In the genomic region with DNA sequence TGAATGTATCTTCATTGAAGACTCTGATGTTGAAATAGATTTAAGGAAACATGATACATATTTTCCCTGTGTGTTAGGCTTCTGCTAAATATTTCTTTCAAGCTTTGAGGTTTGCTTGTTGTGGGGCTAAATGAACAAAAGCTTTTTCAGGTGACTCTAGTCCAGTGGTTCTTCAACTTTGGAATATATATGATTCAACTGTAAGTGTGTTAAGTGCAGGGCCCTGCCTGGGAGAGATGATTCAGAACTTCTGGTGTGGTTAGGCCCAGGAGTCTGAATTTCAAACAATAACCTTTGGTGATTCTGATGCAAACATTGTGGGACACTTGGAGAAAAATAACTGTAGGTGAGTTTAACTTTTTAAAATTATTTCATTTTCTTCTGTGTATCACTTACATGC, we compare ENCODE assay signal across 1 cellular context.
TF ChIP-seq lines count a peak whose summit lies in the region.

No MANE protein-coding gene starts in this region.

TF ChIP-seq in GM23338, 12 proteins besides CTCF, POLR2A, EP300 and RAD21 (continued from another document):
- TF ChIP-seq, protein P1, sequence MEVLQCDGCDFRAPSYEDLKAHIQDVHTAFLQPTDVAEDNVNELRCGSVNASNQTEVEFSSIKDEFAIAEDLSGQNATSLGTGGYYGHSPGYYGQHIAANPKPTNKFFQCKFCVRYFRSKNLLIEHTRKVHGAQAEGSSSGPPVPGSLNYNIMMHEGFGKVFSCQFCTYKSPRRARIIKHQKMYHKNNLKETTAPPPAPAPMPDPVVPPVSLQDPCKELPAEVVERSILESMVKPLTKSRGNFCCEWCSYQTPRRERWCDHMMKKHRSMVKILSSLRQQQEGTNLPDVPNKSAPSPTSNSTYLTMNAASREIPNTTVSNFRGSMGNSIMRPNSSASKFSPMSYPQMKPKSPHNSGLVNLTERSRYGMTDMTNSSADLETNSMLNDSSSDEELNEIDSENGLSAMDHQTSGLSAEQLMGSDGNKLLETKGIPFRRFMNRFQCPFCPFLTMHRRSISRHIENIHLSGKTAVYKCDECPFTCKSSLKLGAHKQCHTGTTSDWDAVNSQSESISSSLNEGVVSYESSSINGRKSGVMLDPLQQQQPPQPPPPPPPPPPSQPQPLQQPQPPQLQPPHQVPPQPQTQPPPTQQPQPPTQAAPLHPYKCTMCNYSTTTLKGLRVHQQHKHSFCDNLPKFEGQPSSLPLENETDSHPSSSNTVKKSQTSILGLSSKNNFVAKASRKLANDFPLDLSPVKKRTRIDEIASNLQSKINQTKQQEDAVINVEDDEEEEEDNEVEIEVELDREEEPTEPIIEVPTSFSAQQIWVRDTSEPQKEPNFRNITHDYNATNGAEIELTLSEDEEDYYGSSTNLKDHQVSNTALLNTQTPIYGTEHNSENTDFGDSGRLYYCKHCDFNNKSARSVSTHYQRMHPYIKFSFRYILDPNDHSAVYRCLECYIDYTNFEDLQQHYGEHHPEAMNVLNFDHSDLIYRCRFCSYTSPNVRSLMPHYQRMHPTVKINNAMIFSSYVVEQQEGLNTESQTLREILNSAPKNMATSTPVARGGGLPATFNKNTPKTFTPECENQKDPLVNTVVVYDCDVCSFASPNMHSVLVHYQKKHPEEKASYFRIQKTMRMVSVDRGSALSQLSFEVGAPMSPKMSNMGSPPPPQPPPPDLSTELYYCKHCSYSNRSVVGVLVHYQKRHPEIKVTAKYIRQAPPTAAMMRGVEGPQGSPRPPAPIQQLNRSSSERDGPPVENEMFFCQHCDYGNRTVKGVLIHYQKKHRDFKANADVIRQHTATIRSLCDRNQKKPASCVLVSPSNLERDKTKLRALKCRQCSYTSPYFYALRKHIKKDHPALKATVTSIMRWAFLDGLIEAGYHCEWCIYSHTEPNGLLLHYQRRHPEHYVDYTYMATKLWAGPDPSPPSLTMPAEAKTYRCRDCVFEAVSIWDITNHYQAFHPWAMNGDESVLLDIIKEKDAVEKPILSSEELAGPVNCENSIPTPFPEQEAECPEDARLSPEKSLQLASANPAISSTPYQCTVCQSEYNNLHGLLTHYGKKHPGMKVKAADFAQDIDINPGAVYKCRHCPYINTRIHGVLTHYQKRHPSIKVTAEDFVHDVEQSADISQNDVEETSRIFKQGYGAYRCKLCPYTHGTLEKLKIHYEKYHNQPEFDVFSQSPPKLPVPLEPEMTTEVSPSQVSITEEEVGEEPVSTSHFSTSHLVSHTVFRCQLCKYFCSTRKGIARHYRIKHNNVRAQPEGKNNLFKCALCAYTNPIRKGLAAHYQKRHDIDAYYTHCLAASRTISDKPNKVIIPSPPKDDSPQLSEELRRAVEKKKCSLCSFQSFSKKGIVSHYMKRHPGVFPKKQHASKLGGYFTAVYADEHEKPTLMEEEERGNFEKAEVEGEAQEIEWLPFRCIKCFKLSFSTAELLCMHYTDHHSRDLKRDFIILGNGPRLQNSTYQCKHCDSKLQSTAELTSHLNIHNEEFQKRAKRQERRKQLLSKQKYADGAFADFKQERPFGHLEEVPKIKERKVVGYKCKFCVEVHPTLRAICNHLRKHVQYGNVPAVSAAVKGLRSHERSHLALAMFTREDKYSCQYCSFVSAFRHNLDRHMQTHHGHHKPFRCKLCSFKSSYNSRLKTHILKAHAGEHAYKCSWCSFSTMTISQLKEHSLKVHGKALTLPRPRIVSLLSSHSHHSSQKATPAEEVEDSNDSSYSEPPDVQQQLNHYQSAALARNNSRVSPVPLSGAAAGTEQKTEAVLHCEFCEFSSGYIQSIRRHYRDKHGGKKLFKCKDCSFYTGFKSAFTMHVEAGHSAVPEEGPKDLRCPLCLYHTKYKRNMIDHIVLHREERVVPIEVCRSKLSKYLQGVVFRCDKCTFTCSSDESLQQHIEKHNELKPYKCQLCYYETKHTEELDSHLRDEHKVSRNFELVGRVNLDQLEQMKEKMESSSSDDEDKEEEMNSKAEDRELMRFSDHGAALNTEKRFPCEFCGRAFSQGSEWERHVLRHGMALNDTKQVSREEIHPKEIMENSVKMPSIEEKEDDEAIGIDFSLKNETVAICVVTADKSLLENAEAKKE (CRISPR knock-in tag; IDR thresholded peaks at IDR 0.05): no peak
- no peak for TF ChIP-seq EZH2 (IDR thresholded peaks at IDR 0.05; ENCODE audit: low read depth, unreplicated experiment)
- no peak for TF ChIP-seq CREB1 (CRISPR knock-in tag; IDR thresholded peaks at IDR 0.05; ENCODE audit: low read depth)
- no peak for TF ChIP-seq JUNB (IDR thresholded peaks at IDR 0.05; ENCODE audit: unreplicated experiment)
- TF ChIP-seq NANOG (IDR thresholded peaks at IDR 0.05; ENCODE audit: borderline replicate concordance): no peak
